1 cellular context compared by ENCODE assay signal in genomic region chr11:118401151-118401879, GRCh38.
A peak's percentile ranks its signal among the peaks of the same experiment; 100 is the strongest.
TF ChIP-seq lines count a peak whose summit lies in the region.

TSS of gene ATP5MG (plus strand) at chr11:118401606. CDS start at chr11:118401666, 60 bp downstream.

TF ChIP-seq in K562, 482 proteins besides CTCF, POLR2A, EP300 and RAD21 (continued from another document and continues in another):
- TF ChIP-seq ZBTB40 (IDR thresholded peaks at IDR 0.05) (peak; percentile 17; the same call in 1 of the 2 replicates), ZBTB40 (CRISPR knock-in tag; IDR thresholded peaks at IDR 0.05) (no peak), KLF13 (tag; IDR thresholded peaks at IDR 0.05; ENCODE audit: borderline replicate concordance, low read depth) (no peak), ARID3A (IDR thresholded peaks at IDR 0.05; ENCODE audit: borderline replicate concordance, low read depth, low read length) (no peak), ZBTB11 (CRISPR knock-in tag; IDR thresholded peaks at IDR 0.05) (peak in 1 of 3 experiments; percentile 75; a peak in 2 of 6 replicates), PHB (CRISPR knock-in tag; IDR thresholded peaks at IDR 0.05) (0 out of 2 replicates have a peak, but pooled peaks have one; percentile 20), EP400 (IDR thresholded peaks at IDR 0.05) (peak; percentile 89), ZBTB49 (CRISPR knock-in tag; IDR thresholded peaks at IDR 0.05; ENCODE audit: borderline replicate concordance) (no peak), ADNP (tag; IDR thresholded peaks at IDR 0.05) (no peak), FOXJ3 (CRISPR knock-in tag; IDR thresholded peaks at IDR 0.05) (no peak), CCNT2 (IDR thresholded peaks at IDR 0.05; ENCODE audit: borderline replicate concordance, extremely low read depth, insufficient read length, low read depth, low read length) (no peak), MTA1 (IDR thresholded peaks at IDR 0.05; ENCODE audit: borderline replicate concordance) (no peak), E2F1 (CRISPR knock-in tag; IDR thresholded peaks at IDR 0.05) (no peak), TRIM25 (IDR thresholded peaks at IDR 0.05; ENCODE audit: borderline replicate concordance) (0 out of 2 replicates have a peak, but pooled peaks have one; percentile 3), PTTG1 (tag; IDR thresholded peaks at IDR 0.05; ENCODE audit: low read depth) (no peak), TBP (optimal IDR thresholded peaks at IDR 0.05; ENCODE audit: low read depth, low read length) (peak; percentile 83), SOX6 (IDR thresholded peaks at IDR 0.05) (no peak), MAZ (CRISPR knock-in tag; conservative IDR thresholded peaks at IDR 0.05 in 1 of 2, IDR thresholded peaks at IDR 0.05 in 1 of 2) (peak; percentile 21 to 45; a peak in 2 of 4 replicates), HES1 (IDR thresholded peaks at IDR 0.05; ENCODE audit: low read depth) (no peak), ZNF239 (CRISPR knock-in tag; IDR thresholded peaks at IDR 0.05) (no peak), CREBBP (IDR thresholded peaks at IDR 0.05; ENCODE audit: low read depth, low read length) (no peak), ZNF23 (CRISPR knock-in tag; IDR thresholded peaks at IDR 0.05) (no peak), CBFA2T3 (IDR thresholded peaks at IDR 0.05) (no peak), NR3C1 (CRISPR knock-in tag; IDR thresholded peaks at IDR 0.05) (no peak), OTX1 (CRISPR knock-in tag; IDR thresholded peaks at IDR 0.05) (no peak), HMG20B (CRISPR knock-in tag; IDR thresholded peaks at IDR 0.05) (no peak), JUND (IDR thresholded peaks at IDR 0.05; ENCODE audit: borderline replicate concordance, low read depth, low read length) (peak; percentile 27; the same call in 1 of the 2 replicates), JUND (tag; IDR thresholded peaks at IDR 0.05; ENCODE audit: borderline replicate concordance, low read depth, low read length) (no peak; the same call in 2 of the 3 replicates), GMEB1 (CRISPR knock-in tag; IDR thresholded peaks at IDR 0.05) (no peak), NR4A1 (CRISPR knock-in tag; IDR thresholded peaks at IDR 0.05) (no peak), NR4A1 (tag; IDR thresholded peaks at IDR 0.05) (no peak), FOXA1 (IDR thresholded peaks at IDR 0.05; ENCODE audit: borderline replicate concordance) (no peak), TGIF2 (CRISPR knock-in tag; IDR thresholded peaks at IDR 0.05) (0 out of 2 replicates have a peak, but pooled peaks have one; percentile 32)
- TF ChIP-seq, protein P1, sequence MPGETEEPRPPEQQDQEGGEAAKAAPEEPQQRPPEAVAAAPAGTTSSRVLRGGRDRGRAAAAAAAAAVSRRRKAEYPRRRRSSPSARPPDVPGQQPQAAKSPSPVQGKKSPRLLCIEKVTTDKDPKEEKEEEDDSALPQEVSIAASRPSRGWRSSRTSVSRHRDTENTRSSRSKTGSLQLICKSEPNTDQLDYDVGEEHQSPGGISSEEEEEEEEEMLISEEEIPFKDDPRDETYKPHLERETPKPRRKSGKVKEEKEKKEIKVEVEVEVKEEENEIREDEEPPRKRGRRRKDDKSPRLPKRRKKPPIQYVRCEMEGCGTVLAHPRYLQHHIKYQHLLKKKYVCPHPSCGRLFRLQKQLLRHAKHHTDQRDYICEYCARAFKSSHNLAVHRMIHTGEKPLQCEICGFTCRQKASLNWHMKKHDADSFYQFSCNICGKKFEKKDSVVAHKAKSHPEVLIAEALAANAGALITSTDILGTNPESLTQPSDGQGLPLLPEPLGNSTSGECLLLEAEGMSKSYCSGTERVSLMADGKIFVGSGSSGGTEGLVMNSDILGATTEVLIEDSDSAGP (CRISPR knock-in tag; IDR thresholded peaks at IDR 0.05), result no peak
